Comparison of ENCODE assay signal across 19 cellular contexts in the genomic region with DNA sequence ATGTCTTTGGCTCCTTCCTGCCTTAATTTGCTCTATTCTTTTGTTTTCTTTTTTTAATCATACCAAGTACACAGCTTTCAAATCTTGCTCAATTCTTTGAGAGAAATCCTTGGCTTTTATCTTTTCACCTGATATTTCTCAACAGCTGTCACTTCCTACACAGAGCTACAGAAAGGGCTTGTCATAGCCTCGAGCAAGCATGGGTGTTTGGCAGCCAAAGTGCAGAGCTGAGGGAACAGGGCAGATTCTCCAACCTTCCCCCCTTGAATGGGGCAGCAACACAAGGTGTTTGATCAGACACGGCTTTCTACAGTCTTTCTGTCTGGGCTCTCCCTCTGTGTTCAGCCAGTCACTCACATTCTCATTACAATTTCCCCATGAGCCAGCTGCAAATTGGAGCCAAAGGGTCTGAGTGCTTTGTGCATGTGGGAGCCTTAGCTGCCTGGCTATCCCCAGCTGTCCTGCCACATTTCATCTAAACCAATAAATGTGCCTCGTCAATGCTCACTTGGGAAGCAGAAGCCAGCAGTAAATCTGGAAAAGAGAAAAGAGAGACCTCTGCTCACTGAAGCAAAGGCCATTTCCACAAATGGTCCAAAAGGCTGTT.
DNase-seq lines count a peak whose midpoint lies in the region; ATAC-seq and TF ChIP-seq lines count a peak whose summit lies in the region.
"Had no signal": no experiment of that assay in that cellular context is flagged by ENCODE, and none has a peak within 500 bp of the region (broad histone marks: within the 10 kb centered on the region; RNA-seq: fewer than 3 reads in every experiment).

No MANE protein-coding gene starts in this region.

- CTCF ChIA-PET in activated CD8-positive, alpha-beta T cell treated with anti-CD3 and anti-CD28 coated beads for 36 hours (lab: Charles Lee) = no interaction called here

- DNase-seq in NCI-H748 (lab: John Stamatoyannopoulos, UW; ENCODE audit: unreplicated experiment) = peak; percentile 57
- DNase-seq in NCI-H748 treated with DMSO at 0.1 percent for 48 hours (lab: John Stamatoyannopoulos, UW) = no peak
- DNase-seq in NOMO-1 treated with DMSO at 0.1 percent for 48 hours (lab: John Stamatoyannopoulos, UW; ENCODE audit: unreplicated experiment) = peak; percentile 24
- peak; percentile 27 for DNase-seq in glutamatergic neuron
- DNase-seq in skeletal muscle cell (ENCODE audit: low read depth) = peak; percentile 4
- no peak for DNase-seq in endothelial cell (ENCODE audit: low spot score)
- no peak for DNase-seq in activated CD8-positive, alpha-beta T cell treated with anti-CD3 and anti-CD28 coated beads for 36 hours
- DNase-seq: activated naive CD8-positive, alpha-beta T cell treated with anti-CD3 and anti-CD28 coated beads, Interleukin-2, amount 50 U/mL, for 24 hours; CD4-positive, CD25-positive, alpha-beta regulatory T cell; effector CD4-positive, alpha-beta T cell; midbrain; NCI-H82; stimulated activated CD4-positive, alpha-beta T cell treated with anti-CD3 and anti-CD28 coated beads, Interleukin-1b, Interleukin-23, amount 100 ng/mL, for 48 hours; T-helper 1 cell had no signal

- ATAC-seq in activated CD8-positive, alpha-beta T cell treated with anti-CD3 and anti-CD28 coated beads for 36 hours = no peak
- no peak for ATAC-seq in GM18873 (IDR thresholded peaks at IDR 0.05; ENCODE audit: low FRiP score, unreplicated experiment)
- ATAC-seq: A549; activated naive CD8-positive, alpha-beta T cell treated with anti-CD3 and anti-CD28 coated beads, Interleukin-2, amount 50 U/mL, for 24 hours; activated T-helper 17 cell treated with anti-CD3 and anti-CD28 coated beads, Interleukin-2, amount 50 U/mL, for 72 hours; sciatic nerve had no signal

- intact Hi-C loops in activated CD8-positive, alpha-beta T cell treated with anti-CD3 and anti-CD28 coated beads for 36 hours (cut with micrococcal nuclease) = no loop called here

- POLR2A ChIA-PET in activated CD8-positive, alpha-beta T cell treated with anti-CD3 and anti-CD28 coated beads for 36 hours (lab: Charles Lee) = no interaction called here

- H3K27me3 Mint-ChIP-seq in glutamatergic neuron (ENCODE audit: unreplicated experiment) (no peaks in the 10 kb centered on the region), endothelial cell (ENCODE audit: unreplicated experiment) (no peaks in the 10 kb centered on the region)
- peaks cover 1% of the 10 kb centered on the region for H3K27me3 Mint-ChIP-seq in activated CD8-positive, alpha-beta T cell treated with anti-CD3 and anti-CD28 coated beads for 36 hours
- H3K27me3 Mint-ChIP-seq: activated naive CD8-positive, alpha-beta T cell treated with anti-CD3 and anti-CD28 coated beads, Interleukin-2, amount 50 U/mL, for 24 hours; activated T-helper 17 cell treated with anti-CD3 and anti-CD28 coated beads, Interleukin-2, amount 50 U/mL, for 72 hours; CD4-positive, CD25-positive, alpha-beta regulatory T cell had no signal

- H3K4me1 Mint-ChIP-seq in glutamatergic neuron (ENCODE audit: low read depth, unreplicated experiment) = peaks cover 16% of the 10 kb centered on the region
- H3K4me1 Mint-ChIP-seq in endothelial cell (ENCODE audit: unreplicated experiment) = peaks cover 13% of the 10 kb centered on the region
- no peaks in the 10 kb centered on the region for H3K4me1 Mint-ChIP-seq in activated CD8-positive, alpha-beta T cell treated with anti-CD3 and anti-CD28 coated beads for 36 hours (ENCODE audit: low read depth)
- H3K4me1 Mint-ChIP-seq: activated naive CD8-positive, alpha-beta T cell treated with anti-CD3 and anti-CD28 coated beads, Interleukin-2, amount 50 U/mL, for 24 hours; activated T-helper 17 cell treated with anti-CD3 and anti-CD28 coated beads, Interleukin-2, amount 50 U/mL, for 72 hours; CD4-positive, CD25-positive, alpha-beta regulatory T cell had no signal

- no peak overlapping the region for H3K4me3 ChIP-seq in skeletal muscle cell (ENCODE audit: low read depth, low read length)
- H3K4me3 ChIP-seq: A549, vagina had no signal

- H3K4me3 Mint-ChIP-seq in glutamatergic neuron (ENCODE audit: unreplicated experiment) (peak overlapping the region; percentile 14), endothelial cell (ENCODE audit: unreplicated experiment) (no peak overlapping the region)
- H3K4me3 Mint-ChIP-seq in activated CD8-positive, alpha-beta T cell treated with anti-CD3 and anti-CD28 coated beads for 36 hours = no peak overlapping the region
- H3K4me3 Mint-ChIP-seq: activated naive CD8-positive, alpha-beta T cell treated with anti-CD3 and anti-CD28 coated beads, Interleukin-2, amount 50 U/mL, for 24 hours; activated T-helper 17 cell treated with anti-CD3 and anti-CD28 coated beads, Interleukin-2, amount 50 U/mL, for 72 hours; CD4-positive, CD25-positive, alpha-beta regulatory T cell had no signal

- H3K36me3 Mint-ChIP-seq in glutamatergic neuron (ENCODE audit: unreplicated experiment) = no peaks in the 10 kb centered on the region
- no peaks in the 10 kb centered on the region for H3K36me3 Mint-ChIP-seq in endothelial cell (ENCODE audit: low read depth, unreplicated experiment)
- no peaks in the 10 kb centered on the region for H3K36me3 Mint-ChIP-seq in activated CD8-positive, alpha-beta T cell treated with anti-CD3 and anti-CD28 coated beads for 36 hours (ENCODE audit: low read depth)
- H3K36me3 Mint-ChIP-seq: CD4-positive, CD25-positive, alpha-beta regulatory T cell had no signal

- TF ChIP-seq CTCF in glutamatergic neuron (IDR thresholded peaks at IDR 0.05; ENCODE audit: partially characterized antibody, unreplicated experiment) (no peak), endothelial cell (IDR thresholded peaks at IDR 0.05; ENCODE audit: unreplicated experiment) (no peak)
- TF ChIP-seq CTCF in activated CD8-positive, alpha-beta T cell treated with anti-CD3 and anti-CD28 coated beads for 36 hours (IDR thresholded peaks at IDR 0.05) = no peak

- H3K27ac Mint-ChIP-seq in glutamatergic neuron (ENCODE audit: unreplicated experiment) = peak overlapping the region; percentile 90
- no peak overlapping the region for H3K27ac Mint-ChIP-seq in endothelial cell (ENCODE audit: unreplicated experiment)
- H3K27ac Mint-ChIP-seq in activated CD8-positive, alpha-beta T cell treated with anti-CD3 and anti-CD28 coated beads for 36 hours = no peak overlapping the region
- H3K27ac Mint-ChIP-seq: activated naive CD8-positive, alpha-beta T cell treated with anti-CD3 and anti-CD28 coated beads, Interleukin-2, amount 50 U/mL, for 24 hours; activated T-helper 17 cell treated with anti-CD3 and anti-CD28 coated beads, Interleukin-2, amount 50 U/mL, for 72 hours; CD4-positive, CD25-positive, alpha-beta regulatory T cell had no signal

- H3K9me3 Mint-ChIP-seq in glutamatergic neuron (ENCODE audit: unreplicated experiment) (peaks cover 3% of the 10 kb centered on the region), endothelial cell (ENCODE audit: unreplicated experiment) (peaks cover 4% of the 10 kb centered on the region)
- H3K9me3 Mint-ChIP-seq in activated CD8-positive, alpha-beta T cell treated with anti-CD3 and anti-CD28 coated beads for 36 hours = no peaks in the 10 kb centered on the region
- H3K9me3 Mint-ChIP-seq: activated naive CD8-positive, alpha-beta T cell treated with anti-CD3 and anti-CD28 coated beads, Interleukin-2, amount 50 U/mL, for 24 hours had no signal

Comparison
In these comparisons a context has a peak if more than half of its experiments do, and no peak if none do; other contexts are left out.
1. DNase-seq: peak in NCI-H748 (single experiment), NOMO-1 treated with DMSO at 0.1 percent for 48 hours (single experiment), glutamatergic neuron (single experiment) and skeletal muscle cell (single experiment); none in NCI-H748 treated with DMSO at 0.1 percent for 48 hours (single experiment), endothelial cell (single experiment) and activated CD8-positive, alpha-beta T cell treated with anti-CD3 and anti-CD28 coated beads for 36 hours (single experiment).